Comparison of ENCODE assay signal across 15 cellular contexts in the genomic region with DNA sequence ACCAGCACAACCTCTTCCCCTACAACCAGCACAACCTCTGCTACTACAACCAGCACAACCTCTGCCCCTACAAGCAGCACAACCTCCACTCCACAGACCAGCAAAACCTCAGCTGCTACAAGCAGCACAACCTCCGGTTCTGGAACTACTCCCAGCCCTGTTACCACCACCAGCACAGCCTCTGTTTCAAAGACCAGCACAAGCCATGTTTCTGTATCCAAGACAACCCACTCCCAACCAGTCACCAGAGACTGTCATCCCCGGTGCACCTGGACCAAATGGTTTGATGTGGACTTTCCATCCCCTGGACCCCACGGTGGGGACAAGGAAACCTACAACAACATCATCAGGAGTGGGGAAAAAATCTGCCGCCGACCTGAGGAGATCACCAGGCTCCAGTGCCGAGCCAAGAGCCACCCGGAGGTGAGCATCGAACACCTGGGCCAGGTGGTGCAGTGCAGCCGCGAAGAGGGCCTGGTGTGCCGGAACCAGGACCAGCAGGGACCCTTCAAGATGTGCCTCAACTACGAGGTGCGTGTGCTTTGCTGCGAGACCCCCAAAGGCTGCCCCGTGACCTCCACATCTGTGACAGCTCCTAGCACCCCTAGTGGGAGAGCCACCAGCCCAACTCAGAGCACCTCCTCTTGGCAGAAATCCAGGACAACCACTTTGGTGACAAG. TPM values are rescaled to one million over a fixed set of nuclear protein-coding genes. Genes with fewer than 3 reads are reported as not detected.
"Had no signal": no experiment of that assay in that cellular context is flagged by ENCODE, and none has a peak within 500 bp of the region (broad histone marks: within the 10 kb centered on the region; RNA-seq: fewer than 3 reads in every experiment).

No MANE protein-coding gene starts in this region.

RNA-seq across cellular contexts. Expression of gene MUC5AC, which starts 30.8 kb away (rescaled TPM):
- total RNA-seq: glomerular endothelial cell; heart right ventricle; left cardiac atrium; liver; lung microvascular endothelial cell; mesenteric fat pad; naive thymus-derived CD8-positive, alpha-beta T cell; occipital lobe; osteocyte; progenitor cell of endocrine pancreas; pulmonary artery endothelial cell; renal cortical epithelial cell; right atrium auricular region; thyroid gland; transverse colon had no signal
- polyA plus RNA-seq: heart right ventricle; liver; naive thymus-derived CD8-positive, alpha-beta T cell had no signal

RNA-seq across cellular contexts. Expression of gene MUC5B, which starts 34.3 kb away (rescaled TPM):
- total RNA-seq: glomerular endothelial cell; heart right ventricle; left cardiac atrium; lung microvascular endothelial cell; mesenteric fat pad; naive thymus-derived CD8-positive, alpha-beta T cell; occipital lobe; osteocyte; progenitor cell of endocrine pancreas; pulmonary artery endothelial cell; renal cortical epithelial cell; right atrium auricular region; thyroid gland had no signal
- polyA plus RNA-seq: heart right ventricle; naive thymus-derived CD8-positive, alpha-beta T cell had no signal
